8 cellular contexts compared by ENCODE assay signal in the genomic region with DNA sequence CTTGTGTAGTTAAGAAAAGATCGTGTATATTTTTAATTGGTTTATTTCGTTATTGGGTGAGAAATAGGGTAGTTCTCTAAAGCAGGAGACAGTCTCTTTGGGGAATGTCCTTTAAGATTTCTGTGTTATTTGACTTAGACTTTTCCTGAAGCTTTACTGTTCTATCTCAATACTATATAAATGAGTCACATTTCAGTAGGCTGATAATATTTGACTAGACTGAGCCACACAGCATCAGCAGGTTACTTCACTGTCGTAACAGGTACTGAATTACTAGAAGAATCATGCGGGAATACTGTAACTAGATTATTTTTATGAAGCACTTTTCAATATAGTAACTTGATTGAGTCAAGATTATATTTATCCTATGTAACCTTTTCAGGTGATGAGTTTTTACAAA. TPM values are rescaled to one million over a fixed set of nuclear protein-coding genes. Genes with fewer than 3 reads are reported as not detected.
A peak's percentile ranks its signal among the peaks of the same experiment; 100 is the strongest.
DNase-seq lines count a peak whose midpoint lies in the region; ATAC-seq and TF ChIP-seq lines count a peak whose summit lies in the region.

No MANE protein-coding gene starts in this region.

- TF ChIP-seq POLR2A in esophagus muscularis mucosa (IDR thresholded peaks at IDR 0.05; ENCODE audit: low read depth), result no peak

- TF ChIP-seq EP300 in esophagus muscularis mucosa (IDR thresholded peaks at IDR 0.05), result no peak

- H3K27ac ChIP-seq in esophagus muscularis mucosa (replicated peaks in 1 of 4), result no peak overlapping the region

- WGBS in esophagus muscularis mucosa, result 64% methylated on average over 4 of the region's 4 CpGs

- no peaks in the 10 kb centered on the region for H3K36me3 ChIP-seq in esophagus muscularis mucosa

- no peak for ATAC-seq in HG03039 (IDR thresholded peaks at IDR 0.05; ENCODE audit: unreplicated experiment)
- ATAC-seq in HG03520 (IDR thresholded peaks at IDR 0.05; ENCODE audit: unreplicated experiment), result no peak

- no peaks in the 10 kb centered on the region for H3K27me3 ChIP-seq in esophagus muscularis mucosa

- peak overlapping the region; percentile 89 to 96 (median 93) for H3K4me3 ChIP-seq in esophagus muscularis mucosa
- H3K4me3 ChIP-seq in retinal pigment epithelial cell (ENCODE audit: low read length), result peak overlapping the region; percentile 84

- peaks cover 13 to 34% (median 25%) of the 10 kb centered on the region in 4 donors for H3K4me1 ChIP-seq in esophagus muscularis mucosa

- DNase-seq in GM13977 (ENCODE audit: low spot score), result peak; percentile 18
- DNase-seq in OCI-M1 (lab: John Stamatoyannopoulos, UW), result peak; percentile 32
- no peak for DNase-seq in esophagus muscularis mucosa (ENCODE audit: extremely low spot score)
- DNase-seq in retinal pigment epithelial cell (ENCODE audit: low read depth), result no peak
- no peak for DNase-seq in dedifferentiated amniotic fluid mesenchymal stem cell (ENCODE audit: extremely low spot score)
- no peak for DNase-seq in NCI-H82 treated with DMSO at 0.1 percent for 48 hours (lab: John Stamatoyannopoulos, UW; ENCODE audit: unreplicated experiment)

- in situ Hi-C loops in GM13977 (cut with MboI; ENCODE audit: low pct_unique_long_range_greater_than_20kb, low sequenced_read_pairs, unreplicated experiment), result no loop called here

- intact Hi-C loops in esophagus muscularis mucosa (cut with DNase I), result loop anchor here (5.0 to 10.0 kb wide), 2 partner anchors 102 to 254 kb away; a partner anchor contains a TSS

- TF ChIP-seq CTCF in GM13977 (IDR thresholded peaks at IDR 0.05; ENCODE audit: extremely low read depth, insufficient read depth, missing control alignments) (no peak), esophagus muscularis mucosa (IDR thresholded peaks at IDR 0.05) (no peak), retinal pigment epithelial cell (conservative IDR thresholded peaks at IDR 0.05; ENCODE audit: low read depth, low read length) (no peak)

- H3K9me3 ChIP-seq in esophagus muscularis mucosa, result no peaks in the 10 kb centered on the region

RNA-seq across cellular contexts. Expression of a gene that starts 1.4 kb away (rescaled TPM):
- total RNA-seq in esophagus muscularis mucosa, result 10 to 100 TPM; 23.7 to 33.1 (median 29.5) TPM

Comparison
In these comparisons a context has a peak if more than half of its experiments do, and no peak if none do; other contexts are left out.
1. DNase-seq: peak in GM13977 (single experiment) and OCI-M1 (single experiment); none in esophagus muscularis mucosa (single experiment), retinal pigment epithelial cell (single experiment), dedifferentiated amniotic fluid mesenchymal stem cell (single experiment) and NCI-H82 treated with DMSO at 0.1 percent for 48 hours (single experiment).